Comparison of ENCODE assay signal across 8 cellular contexts in the genomic region with DNA sequence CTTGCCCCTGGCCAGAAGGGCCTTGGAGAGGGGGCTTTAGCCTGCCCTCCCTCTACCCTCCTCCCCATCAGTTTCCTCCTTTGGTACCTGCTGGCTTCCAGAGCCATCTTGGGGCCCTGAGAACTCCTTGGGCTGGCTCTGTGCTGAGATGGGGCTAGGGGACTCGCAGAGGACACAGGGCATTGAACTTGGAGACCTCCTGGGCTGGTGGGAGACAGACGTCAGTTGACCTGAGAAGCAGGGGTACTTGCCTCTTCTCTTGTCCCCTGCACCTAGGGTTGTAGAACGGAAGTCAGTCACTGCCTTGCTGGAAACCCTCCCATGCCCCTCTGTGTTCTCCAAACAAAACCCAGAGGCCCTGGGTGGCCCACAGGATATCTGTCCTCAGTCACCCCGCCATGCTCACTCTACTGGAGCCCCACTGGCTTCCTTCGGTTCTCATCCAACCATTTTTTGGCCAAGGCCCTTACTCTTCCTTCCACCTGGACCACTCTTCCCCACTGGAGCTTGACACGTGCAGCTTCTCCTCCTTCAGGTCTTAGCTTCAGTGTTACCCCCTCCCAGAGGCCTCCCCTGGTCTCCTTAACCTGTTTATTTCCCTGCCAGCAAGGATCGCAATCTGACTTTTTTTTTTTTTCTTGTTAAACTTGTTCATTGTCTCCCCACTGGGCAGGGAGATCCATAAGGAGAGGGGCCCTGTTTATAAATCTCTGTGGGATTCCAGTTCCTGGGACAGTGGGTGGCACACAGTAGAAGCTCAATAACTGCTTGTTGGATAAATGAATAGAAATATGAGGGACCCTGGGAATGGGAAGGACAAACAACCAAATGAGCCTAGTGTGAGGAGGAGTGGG. TPM values are rescaled to one million over a fixed set of nuclear protein-coding genes. Genes with fewer than 3 reads are reported as not detected.
DNase-seq lines count a peak whose midpoint lies in the region; ATAC-seq and TF ChIP-seq lines count a peak whose summit lies in the region.

No MANE protein-coding gene starts in this region.

- H3K23ac ChIP-seq in neuronal stem cell (ENCODE audit: low read depth, low read length, poor library complexity): peak overlapping the region; percentile 90

- H2AK5ac ChIP-seq in neuronal stem cell (ENCODE audit: low read depth, low read length): peak overlapping the region; percentile 92

- H3K27ac ChIP-seq in effector memory CD4-positive, alpha-beta T cell (ENCODE audit: insufficient read depth, low read length, poor library complexity, severe bottlenecking): peak overlapping the region; percentile 84
- H3K27ac ChIP-seq in neuronal stem cell (replicated peaks; ENCODE audit: low read length): no peak overlapping the region

- TF ChIP-seq POLR2A in Raji (IDR thresholded peaks at IDR 0.05; ENCODE audit: insufficient read depth, low read depth, low read length): 0 out of 2 replicates have a peak, but pooled peaks have one; percentile 18

- peaks cover 6% of the 10 kb centered on the region for H3K79me1 ChIP-seq in neuronal stem cell (ENCODE audit: low read depth, low read length)

- H3K27me3 ChIP-seq in effector memory CD4-positive, alpha-beta T cell (replicated peaks; ENCODE audit: control insufficient read depth, insufficient read depth, low read length, poor library complexity, severe bottlenecking): no peaks in the 10 kb centered on the region
- no peaks in the 10 kb centered on the region for H3K27me3 ChIP-seq in neuronal stem cell (ENCODE audit: control insufficient read depth in 3 of 3, insufficient read depth in 3 of 3, low read depth in 1 of 3, low read length in 3 of 3)

- no peak overlapping the region for H4K91ac ChIP-seq in neuronal stem cell (ENCODE audit: low read depth, low read length, poor library complexity)

- peak overlapping the region; percentile 93 for H2BK5ac ChIP-seq in neuronal stem cell (ENCODE audit: low read length)

- H3K36me3 ChIP-seq in effector memory CD4-positive, alpha-beta T cell (ENCODE audit: control insufficient read depth, insufficient read depth, low read length): no peaks in the 10 kb centered on the region
- peaks cover 9 to 43% of the 10 kb centered on the region in 2 donors for H3K36me3 ChIP-seq in neuronal stem cell (replicated peaks in 1 of 2; ENCODE audit: control insufficient read depth in 2 of 2, insufficient read depth in 2 of 2, low read length in 2 of 2)

- peak overlapping the region; percentile 98 for H3K14ac ChIP-seq in neuronal stem cell (ENCODE audit: low read length)

- no peak overlapping the region for H2BK15ac ChIP-seq in neuronal stem cell (ENCODE audit: low read length)

- peak overlapping the region; percentile 94 for H3K4me2 ChIP-seq in neuronal stem cell (ENCODE audit: insufficient read depth, low read length, poor library complexity, severe bottlenecking)

- H2BK120ac ChIP-seq in neuronal stem cell (ENCODE audit: low read depth, low read length): no peak overlapping the region

- ATAC-seq in GM18511 (IDR thresholded peaks at IDR 0.05; ENCODE audit: unreplicated experiment) (peak; percentile 23), HG02571 (IDR thresholded peaks at IDR 0.05; ENCODE audit: unreplicated experiment) (peak; percentile 14)

- H3K4ac ChIP-seq in neuronal stem cell (ENCODE audit: low read length): no peak overlapping the region

- no peak overlapping the region for H2BK12ac ChIP-seq in neuronal stem cell (ENCODE audit: low read length)

- no peak overlapping the region for H4K8ac ChIP-seq in neuronal stem cell (ENCODE audit: low read depth, low read length)

- H3K9me3 ChIP-seq in effector memory CD4-positive, alpha-beta T cell (ENCODE audit: control insufficient read depth, low read length): no peaks in the 10 kb centered on the region
- H3K9me3 ChIP-seq in neuronal stem cell (replicated peaks in 1 of 2; ENCODE audit: control insufficient read depth in 2 of 2, insufficient read depth in 1 of 2, low read depth in 1 of 2, low read length in 2 of 2): peaks cover 0 to 28% of the 10 kb centered on the region in 2 donors

- peak overlapping the region; percentile 99 for H3K18ac ChIP-seq in neuronal stem cell (ENCODE audit: low read length)

- peak overlapping the region; percentile 99 for H3K4me3 ChIP-seq in effector memory CD4-positive, alpha-beta T cell (ENCODE audit: insufficient read depth, low read depth, low read length, poor library complexity, severe bottlenecking)
- H3K4me3 ChIP-seq in neuronal stem cell (ENCODE audit: low read length in 2 of 2): peak overlapping the region; percentile 94 to 100

- H2AFZ ChIP-seq in neuronal stem cell (ENCODE audit: low read length): peak overlapping the region; percentile 91

- peak overlapping the region; percentile 100 for H3K9ac ChIP-seq in neuronal stem cell (ENCODE audit: low read depth, low read length, poor library complexity)

- peaks cover 13% of the 10 kb centered on the region for H3K4me1 ChIP-seq in effector memory CD4-positive, alpha-beta T cell (ENCODE audit: control insufficient read depth, insufficient read depth, low read length, poor library complexity, severe bottlenecking)
- peaks cover 9 to 13% of the 10 kb centered on the region in 2 donors for H3K4me1 ChIP-seq in neuronal stem cell (ENCODE audit: control insufficient read depth in 2 of 2, insufficient read depth in 1 of 2, low read depth in 1 of 2, low read length in 2 of 2)

- WGBS in neuronal stem cell (ENCODE audit: extremely low coverage in 2 of 2, insufficient read length in 2 of 2, insufficient replicate concordance in 1 of 2), 2 donors: no CpG with 5 or more reads among the region's 7 CpGs

- no peak for DNase-seq in effector memory CD4-positive, alpha-beta T cell
- DNase-seq in neuronal stem cell (ENCODE audit: low spot score): no peak
- DNase-seq in inferior parietal cortex (ENCODE audit: extremely low spot score): no peak
- DNase-seq in SKM-1 treated with dmso at 0.1 percent for 144 hours (lab: John Stamatoyannopoulos, UW; ENCODE audit: unreplicated experiment): no peak
- DNase-seq in HuH-7 (ENCODE audit: low spot score): no peak

RNA-seq across cellular contexts. Expression of a gene that starts 1.0 kb away (rescaled TPM):
- 33.0 TPM for polyA plus RNA-seq in neuronal stem cell (2013, experiment 1 of 2)
- polyA plus RNA-seq in neuronal stem cell (2013, experiment 2 of 2): 31.6 TPM

RNA-seq across cellular contexts. Expression of a gene that starts 28.5 kb away (rescaled TPM):
- 5.1 TPM for polyA plus RNA-seq in neuronal stem cell (2013, experiment 1 of 2)
- 4.6 TPM for polyA plus RNA-seq in neuronal stem cell (2013, experiment 2 of 2)

RNA-seq across cellular contexts. Expression of a gene that starts 53.3 kb away (rescaled TPM):
- polyA plus RNA-seq in neuronal stem cell (2013, experiment 1 of 2): 18.3 TPM
- 18.9 TPM for polyA plus RNA-seq in neuronal stem cell (2013, experiment 2 of 2)
